29 cellular contexts compared by ENCODE assay signal in the genomic region with DNA sequence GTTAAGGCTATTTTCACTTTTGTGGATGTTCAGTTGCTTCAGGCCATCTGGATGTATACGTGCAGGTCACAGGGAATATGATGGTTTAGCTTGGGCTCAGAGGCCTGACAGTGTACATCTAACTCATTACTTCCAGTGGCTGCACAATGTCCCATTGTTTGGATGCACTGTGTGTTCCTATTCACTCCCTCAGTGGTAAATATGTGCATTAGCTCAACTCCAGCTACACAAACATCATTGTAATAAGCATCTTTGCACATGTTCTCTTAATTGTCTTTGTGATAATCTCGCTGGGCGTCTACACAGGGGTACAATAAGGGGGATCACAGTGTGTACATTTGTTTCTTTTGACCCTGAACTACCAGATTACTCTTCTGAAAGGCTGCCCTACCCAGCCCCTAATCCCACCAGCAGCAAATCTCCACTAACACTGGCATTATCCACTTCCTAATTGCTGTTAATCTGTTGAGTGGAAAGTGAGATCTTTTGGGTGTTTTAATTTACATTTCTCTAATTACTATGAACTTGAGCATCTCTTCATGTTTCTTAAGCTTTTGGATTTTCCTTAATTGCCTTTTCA. TPM values are rescaled to one million over a fixed set of nuclear protein-coding genes. Genes with fewer than 3 reads are reported as not detected.
DNase-seq lines count a peak whose midpoint lies in the region; ATAC-seq, FAIRE-seq and TF ChIP-seq lines count a peak whose summit lies in the region.
"Had no signal": no experiment of that assay in that cellular context is flagged by ENCODE, and none has a peak within 500 bp of the region (broad histone marks: within the 10 kb centered on the region; RNA-seq: fewer than 3 reads in every experiment).

No MANE protein-coding gene starts in this region.

- H3K27ac Mint-ChIP-seq in osteocyte (ENCODE audit: unreplicated experiment) (no peak overlapping the region), GM23338 (no peak overlapping the region)
- no peak overlapping the region for H3K27ac Mint-ChIP-seq in activated CD4-positive, alpha-beta T cell treated with anti-CD3 and anti-CD28 coated beads, Interleukin-2, amount 10 ng/mL, durations not matched to agents 7 days and 5 days
- H3K27ac Mint-ChIP-seq: activated naive CD8-positive, alpha-beta T cell treated with anti-CD3 and anti-CD28 coated beads, Interleukin-2, amount 50 U/mL, for 24 hours; immature natural killer cell had no signal

- H3K4me1 Mint-ChIP-seq in osteocyte (ENCODE audit: unreplicated experiment), result no peaks in the 10 kb centered on the region
- no peaks in the 10 kb centered on the region for H3K4me1 Mint-ChIP-seq in activated CD4-positive, alpha-beta T cell treated with anti-CD3 and anti-CD28 coated beads, Interleukin-2, amount 10 ng/mL, durations not matched to agents 7 days and 5 days
- peaks cover 3% of the 10 kb centered on the region for H3K4me1 Mint-ChIP-seq in GM23338
- H3K4me1 Mint-ChIP-seq: activated naive CD8-positive, alpha-beta T cell treated with anti-CD3 and anti-CD28 coated beads, Interleukin-2, amount 50 U/mL, for 24 hours; CD4-positive, CD25-positive, alpha-beta regulatory T cell; immature natural killer cell had no signal

- H3F3A ChIP-seq in GM23338 (replicated peaks; ENCODE audit: low read depth), result no peaks in the 10 kb centered on the region

- H3K27me3 ChIP-seq in Karpas-422 (ENCODE audit: low read length) (no peaks in the 10 kb centered on the region), GM23338 (ENCODE audit: insufficient read depth) (no peaks in the 10 kb centered on the region)
- H3K27me3 ChIP-seq: brain microvascular endothelial cell, neutrophil, right atrium auricular region, testis had no signal

- H2AFZ ChIP-seq in Karpas-422 (ENCODE audit: low read length) (no peak overlapping the region), GM23338 (no peak overlapping the region)
- H2AFZ ChIP-seq: GM23248, PC-9 had no signal

- H3K9me3 ChIP-seq in Karpas-422 (ENCODE audit: low read length), result no peaks in the 10 kb centered on the region
- H3K9me3 ChIP-seq: heart right ventricle, neutrophil, right atrium auricular region, testis had no signal

- H3K27ac ChIP-seq in cingulate gyrus (ENCODE audit: low read depth, low read length) (peak overlapping the region; percentile 62), Karpas-422 (ENCODE audit: low read length) (no peak overlapping the region), GM23338 (ENCODE audit: low read depth) (no peak overlapping the region)
- H3K27ac ChIP-seq: brain microvascular endothelial cell, coronary artery, GM23248, heart right ventricle, neutrophil, PC-9, right atrium auricular region, testis, VCaP had no signal

- POLR2A ChIA-PET in activated CD4-positive, alpha-beta T cell treated with anti-CD3 and anti-CD28 coated beads, Interleukin-2, amount 10 ng/mL, durations not matched to agents 7 days and 5 days (lab: Charles Lee), result no interaction called here

- H3K79me2 ChIP-seq in Karpas-422 (ENCODE audit: low read length) (no peaks in the 10 kb centered on the region), GM23338 (replicated peaks; ENCODE audit: insufficient read depth) (no peaks in the 10 kb centered on the region)

- CTCF ChIA-PET in activated CD4-positive, alpha-beta T cell treated with anti-CD3 and anti-CD28 coated beads, Interleukin-2, amount 10 ng/mL, durations not matched to agents 7 days and 5 days (lab: Charles Lee), result no interaction called here

- DNase-seq in D721Med (ENCODE audit: insufficient read length, low spot score), result no peak
- peak; percentile 25 to 69 for DNase-seq in NCI-H524 (lab: John Stamatoyannopoulos, UW)
- peak; percentile 8 for DNase-seq in osteocyte (ENCODE audit: extremely low spot score, unreplicated experiment)
- no peak for DNase-seq in Karpas-422
- DNase-seq in activated CD4-positive, alpha-beta T cell treated with anti-CD3 and anti-CD28 coated beads, Interleukin-2, amount 10 ng/mL, durations not matched to agents 7 days and 5 days, result no peak
- DNase-seq in GM23338 (ENCODE audit: low spot score), result no peak
- DNase-seq in activated naive CD4-positive, alpha-beta T cell treated with Interleukin-2 at 50 U/mL for 16 hours, result no peak
- DNase-seq: activated effector memory CD4-positive, alpha-beta T cell treated with Interleukin-2 at 50 U/mL for 16 hours; activated naive CD8-positive, alpha-beta T cell treated with anti-CD3 and anti-CD28 coated beads, Interleukin-2, amount 50 U/mL, for 24 hours; brain microvascular endothelial cell; CD4-positive, CD25-positive, alpha-beta regulatory T cell; DMS79; GM23248; heart right ventricle; immature natural killer cell; NCI-H187; NCI-H510A treated with DMSO at 0.1 percent for 48 hours; PC-9; SIG-M5; testis had no signal

- H3K36me3 ChIP-seq in Karpas-422 (ENCODE audit: insufficient read depth, low read length) (no peaks in the 10 kb centered on the region; the same call in 1 of the 2 replicates), GM23338 (ENCODE audit: insufficient read depth) (no peaks in the 10 kb centered on the region)
- H3K36me3 ChIP-seq: brain microvascular endothelial cell, heart right ventricle, right atrium auricular region had no signal

- H3K4me3 Mint-ChIP-seq in osteocyte (ENCODE audit: unreplicated experiment), result no peak overlapping the region
- no peak overlapping the region for H3K4me3 Mint-ChIP-seq in activated CD4-positive, alpha-beta T cell treated with anti-CD3 and anti-CD28 coated beads, Interleukin-2, amount 10 ng/mL, durations not matched to agents 7 days and 5 days
- H3K4me3 Mint-ChIP-seq in GM23338, result no peak overlapping the region
- H3K4me3 Mint-ChIP-seq: activated naive CD8-positive, alpha-beta T cell treated with anti-CD3 and anti-CD28 coated beads, Interleukin-2, amount 50 U/mL, for 24 hours; immature natural killer cell had no signal

- TF ChIP-seq CTCF in D721Med (IDR thresholded peaks at IDR 0.05; ENCODE audit: insufficient read depth, missing control alignments) (no peak), osteocyte (IDR thresholded peaks at IDR 0.05) (no peak), GM23338 (conservative IDR thresholded peaks at IDR 0.05; ENCODE audit: low read depth in 2 of 2) (no peak)

- H3K36me3 Mint-ChIP-seq in osteocyte (ENCODE audit: unreplicated experiment) (no peaks in the 10 kb centered on the region), GM23338 (ENCODE audit: low read depth) (peaks cover 4% of the 10 kb centered on the region; the same call in 2 of the 3 replicates)
- H3K36me3 Mint-ChIP-seq in activated CD4-positive, alpha-beta T cell treated with anti-CD3 and anti-CD28 coated beads, Interleukin-2, amount 10 ng/mL, durations not matched to agents 7 days and 5 days (ENCODE audit: low read depth), result peaks cover 5% of the 10 kb centered on the region
- H3K36me3 Mint-ChIP-seq: CD4-positive, CD25-positive, alpha-beta regulatory T cell; immature natural killer cell had no signal

- ATAC-seq in GM23338, result no peak
- ATAC-seq: activated naive CD8-positive, alpha-beta T cell treated with anti-CD3 and anti-CD28 coated beads, Interleukin-2, amount 50 U/mL, for 24 hours; heart right ventricle; K562 had no signal

- H3K4me1 ChIP-seq in Karpas-422 (ENCODE audit: low read length) (no peaks in the 10 kb centered on the region), GM23338 (ENCODE audit: insufficient read depth) (peaks cover 13% of the 10 kb centered on the region; the same call in 1 of the 2 replicates)
- H3K4me1 ChIP-seq: heart right ventricle, right atrium auricular region, testis had no signal

- no peak overlapping the region for H3K9ac ChIP-seq in Karpas-422 (ENCODE audit: low read length)
- H3K9ac ChIP-seq: GM23248 had no signal

- FAIRE-seq in D721Med (lab: Jason Lieb, UNC), result peak; percentile 70
- FAIRE-seq: endometrium, GM12891, GM19239 had no signal

- H3K4me3 ChIP-seq in Karpas-422 (ENCODE audit: low read length) (no peak overlapping the region), GM23338 (no peak overlapping the region)
- H3K4me3 ChIP-seq: coronary artery, GM23248, heart right ventricle, K562, PC-9, right atrium auricular region, testis had no signal

- H3K9me3 Mint-ChIP-seq in osteocyte (ENCODE audit: unreplicated experiment) (no peaks in the 10 kb centered on the region), GM23338 (peaks cover 4% of the 10 kb centered on the region; the same call in 2 of the 3 replicates)
- H3K9me3 Mint-ChIP-seq in activated CD4-positive, alpha-beta T cell treated with anti-CD3 and anti-CD28 coated beads, Interleukin-2, amount 10 ng/mL, durations not matched to agents 7 days and 5 days, result no peaks in the 10 kb centered on the region
- H3K9me3 Mint-ChIP-seq: activated naive CD8-positive, alpha-beta T cell treated with anti-CD3 and anti-CD28 coated beads, Interleukin-2, amount 50 U/mL, for 24 hours; immature natural killer cell had no signal

- no peaks in the 10 kb centered on the region for H4K20me1 ChIP-seq in Karpas-422 (ENCODE audit: insufficient read depth, low read depth, low read length)
- H4K20me1 ChIP-seq in GM23338 (replicated peaks; ENCODE audit: insufficient read depth), result no peaks in the 10 kb centered on the region

- H3K9me2 ChIP-seq in Karpas-422 (replicated peaks; ENCODE audit: insufficient read depth, low read length) (no peaks in the 10 kb centered on the region), GM23338 (ENCODE audit: insufficient read depth) (no peaks in the 10 kb centered on the region)

- H3K4me2 ChIP-seq in Karpas-422 (ENCODE audit: low read depth, low read length, poor library complexity, severe bottlenecking) (no peak overlapping the region), GM23338 (no peak overlapping the region)
- H3K4me2 ChIP-seq: PC-9 had no signal

- no peaks in the 10 kb centered on the region for H3K27me3 Mint-ChIP-seq in osteocyte (ENCODE audit: unreplicated experiment)
- peaks cover 5% of the 10 kb centered on the region for H3K27me3 Mint-ChIP-seq in activated CD4-positive, alpha-beta T cell treated with anti-CD3 and anti-CD28 coated beads, Interleukin-2, amount 10 ng/mL, durations not matched to agents 7 days and 5 days
- H3K27me3 Mint-ChIP-seq in GM23338 (ENCODE audit: insufficient read depth, low read depth, poor library complexity), result peaks cover 5% of the 10 kb centered on the region

TF ChIP-seq in GM23338, 12 proteins besides CTCF, POLR2A, EP300 and RAD21:
- no peak for TF ChIP-seq STAT1 (IDR thresholded peaks at IDR 0.05; ENCODE audit: unreplicated experiment)
- no peak for TF ChIP-seq CREB1 (CRISPR knock-in tag; IDR thresholded peaks at IDR 0.05; ENCODE audit: low read depth)
- TF ChIP-seq EZH2 (IDR thresholded peaks at IDR 0.05; ENCODE audit: low read depth, unreplicated experiment), result no peak
- TF ChIP-seq ZNF331 (CRISPR knock-in tag; IDR thresholded peaks at IDR 0.05; ENCODE audit: low read depth), result no peak
- TF ChIP-seq JUNB (IDR thresholded peaks at IDR 0.05; ENCODE audit: unreplicated experiment), result no peak
TF ChIP-seq in GM23338: peak in this region for 0.

RNA-seq across cellular contexts. Expression of gene POLE4, which starts 56.1 kb away (rescaled TPM):
- total RNA-seq in osteocyte, result 43.2 and 44.2 TPM in 2 replicates
- 72.9 and 77.6 TPM in 2 replicates for total RNA-seq in Karpas-422 (2014; rRNA removed; shearing (Covaris generic); ENCODE audit: low replicate concordance)
- total RNA-seq in activated CD4-positive, alpha-beta T cell treated with anti-CD3 and anti-CD28 coated beads, Interleukin-2, amount 10 ng/mL, durations not matched to agents 7 days and 5 days, result 10 to 100 TPM; 35.5 to 39.5 TPM
- 20.9 and 24.4 TPM in 2 replicates for total RNA-seq in GM23338 (2014; rRNA removed; shearing (Covaris generic))
- 105 and 106 TPM in 2 replicates for polyA plus RNA-seq in GM23338 (2016; fragmentation: Nextera tagmentation; extraction: Ambion mirVana)

Comparison
In these comparisons a context has a peak if more than half of its experiments do, and no peak if none do; other contexts are left out.
1. DNase-seq: peak in NCI-H524 (2 of 2) and osteocyte (single experiment); none in D721Med (single experiment), Karpas-422 (single experiment), activated CD4-positive, alpha-beta T cell treated with anti-CD3 and anti-CD28 coated beads, Interleukin-2, amount 10 ng/mL, durations not matched to agents 7 days and 5 days (single experiment), GM23338 (single experiment) and activated naive CD4-positive, alpha-beta T cell treated with Interleukin-2 at 50 U/mL for 16 hours (single experiment).